1 cellular context compared by ENCODE assay signal in genomic region chr4:86641516-86642090, GRCh38.
TF ChIP-seq lines count a peak whose summit lies in the region.

No MANE protein-coding gene starts in this region.

TF ChIP-seq in GM12878, 131 proteins besides CTCF, POLR2A, EP300 and RAD21 (continued from another document):
- 0 out of 2 replicates have a peak, but pooled peaks have one; percentile 57 for TF ChIP-seq RELB (IDR thresholded peaks at IDR 0.05; ENCODE audit: low read depth)
- TF ChIP-seq MTA2 (IDR thresholded peaks at IDR 0.05; ENCODE audit: low read depth), result peak; percentile 44; the same call in 1 of the 2 replicates
- peak; percentile 41; the same call in 1 of the 2 replicates for TF ChIP-seq ATF7 (IDR thresholded peaks at IDR 0.05; ENCODE audit: low read depth)
- peak; percentile 39 for TF ChIP-seq SKIL (IDR thresholded peaks at IDR 0.05; ENCODE audit: low read depth, poor library complexity, severe bottlenecking)
- no peak for TF ChIP-seq SREBF1 (IDR thresholded peaks at IDR 0.05; ENCODE audit: low read length)
TF ChIP-seq in GM12878: peak in this region for 6.
